Comparison of ENCODE assay signal across 7 cellular contexts in the genomic region with DNA sequence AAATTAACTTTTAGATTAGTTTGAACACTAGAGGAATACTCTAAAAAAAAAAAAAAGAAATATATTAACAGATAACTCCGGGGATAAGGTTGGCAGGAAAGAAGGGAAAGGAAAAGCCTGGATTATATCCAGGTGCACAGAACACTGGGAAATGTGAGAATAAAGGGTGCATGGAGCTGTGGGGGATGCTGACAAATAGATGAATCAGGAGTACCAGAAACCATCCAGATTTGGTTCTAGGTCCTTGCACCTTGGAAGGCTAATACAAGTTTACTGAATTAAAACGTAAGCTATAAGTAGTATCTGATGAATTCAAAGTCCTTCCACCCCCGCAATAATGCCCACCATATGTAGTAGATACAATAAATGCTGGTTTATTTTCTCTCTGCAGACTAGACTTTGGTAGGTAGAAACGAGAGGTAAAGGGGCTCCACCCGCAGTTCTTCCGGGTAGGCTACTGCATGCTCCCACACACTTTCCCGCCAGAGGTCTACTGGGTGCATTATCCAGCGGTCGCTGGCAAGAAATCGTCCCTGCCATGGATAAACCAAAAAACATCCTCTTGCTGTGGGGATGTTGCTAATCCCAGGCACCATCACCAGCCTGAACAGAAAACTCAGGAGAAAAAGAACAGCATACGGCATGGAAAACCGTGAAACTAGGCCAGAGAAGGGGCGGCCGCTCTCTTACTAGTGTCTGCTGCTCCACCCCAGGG. TPM values are rescaled to one million over a fixed set of nuclear protein-coding genes. Genes with fewer than 3 reads are reported as not detected.
DNase-seq lines count a peak whose midpoint lies in the region; ATAC-seq and TF ChIP-seq lines count a peak whose summit lies in the region.

No MANE protein-coding gene starts in this region.

- H3K4me3 Mint-ChIP-seq in activated CD8-positive, alpha-beta T cell treated with anti-CD3 and anti-CD28 coated beads for 36 hours = no peak overlapping the region

- POLR2A ChIA-PET in activated CD8-positive, alpha-beta T cell treated with anti-CD3 and anti-CD28 coated beads for 36 hours (lab: Charles Lee) = interaction anchor here (0.8 to 1.2 kb wide), 2 partner anchors 20 to 28 kb away, joined by 3 read pairs; no protein-coding TSS in a partner anchor

- no peak for ATAC-seq in activated CD8-positive, alpha-beta T cell treated with anti-CD3 and anti-CD28 coated beads for 36 hours

- WGBS in HUES64 = 42% methylated on average over 13 of the region's 14 CpGs
- 39 to 49% methylated on average over 14 of the region's 14 CpGs for WGBS in lower leg skin, 2 donors

- H3K27ac ChIP-seq in HUES64 (ENCODE audit: low read depth, low read length) = no peak overlapping the region
- no peak overlapping the region for H3K27ac ChIP-seq in brain microvascular endothelial cell

- intact Hi-C loops in lower leg skin (cut with DNase I; ENCODE audit: low total_unique reads) = no loop called here
- intact Hi-C loops in activated CD8-positive, alpha-beta T cell treated with anti-CD3 and anti-CD28 coated beads for 36 hours (cut with micrococcal nuclease) = no loop called here

- H3K9me3 ChIP-seq in HUES64 (ENCODE audit: insufficient read depth, low read depth, low read length) = no peaks in the 10 kb centered on the region

- H3K4me1 Mint-ChIP-seq in activated CD8-positive, alpha-beta T cell treated with anti-CD3 and anti-CD28 coated beads for 36 hours (ENCODE audit: low read depth) = peaks cover 8% of the 10 kb centered on the region

- no peak overlapping the region for H3K9ac ChIP-seq in HUES64 (ENCODE audit: low read depth, low read length)

- peaks cover 2% of the 10 kb centered on the region for H3K9me3 Mint-ChIP-seq in activated CD8-positive, alpha-beta T cell treated with anti-CD3 and anti-CD28 coated beads for 36 hours

- no peak for TF ChIP-seq CTCF in brain microvascular endothelial cell (IDR thresholded peaks at IDR 0.05; ENCODE audit: low read depth, low read length, missing control alignments)
- no peak for TF ChIP-seq CTCF in lower leg skin (IDR thresholded peaks at IDR 0.05)
- TF ChIP-seq CTCF in activated CD8-positive, alpha-beta T cell treated with anti-CD3 and anti-CD28 coated beads for 36 hours (IDR thresholded peaks at IDR 0.05) = no peak

- DNase-seq in brain microvascular endothelial cell = no peak
- no peak for DNase-seq in lower leg skin (ENCODE audit: low spot score in 2 of 2)
- DNase-seq in superior temporal gyrus (ENCODE audit: extremely low spot score) = peak; percentile 45
- DNase-seq in GDM1 (lab: John Stamatoyannopoulos, UW) = no peak
- no peak for DNase-seq in GOT3 (lab: John Stamatoyannopoulos, UW)
- no peak for DNase-seq in activated CD8-positive, alpha-beta T cell treated with anti-CD3 and anti-CD28 coated beads for 36 hours

- in situ Hi-C loops in brain microvascular endothelial cell (cut with HindIII; ENCODE audit: low pct_ligation_motif_present, low sequenced_read_pairs) = no loop called here

- H3K4me1 ChIP-seq in HUES64 (ENCODE audit: insufficient read depth, low read length) = 0 out of 2 replicates have a peak, but pooled peaks cover 4% of the 10 kb centered on the region

- H3K27me3 ChIP-seq in HUES64 (ENCODE audit: insufficient read depth, low read length) (peaks cover 64% of the 10 kb centered on the region), brain microvascular endothelial cell (replicated peaks) (no peaks in the 10 kb centered on the region)

- H3K36me3 ChIP-seq in HUES64 (ENCODE audit: insufficient read depth, low read length) (no peaks in the 10 kb centered on the region), brain microvascular endothelial cell (replicated peaks) (no peaks in the 10 kb centered on the region)

- H3K27me3 Mint-ChIP-seq in activated CD8-positive, alpha-beta T cell treated with anti-CD3 and anti-CD28 coated beads for 36 hours = peaks cover 48% of the 10 kb centered on the region

- H3K36me3 Mint-ChIP-seq in activated CD8-positive, alpha-beta T cell treated with anti-CD3 and anti-CD28 coated beads for 36 hours (ENCODE audit: low read depth) = no peaks in the 10 kb centered on the region

- CTCF ChIA-PET in activated CD8-positive, alpha-beta T cell treated with anti-CD3 and anti-CD28 coated beads for 36 hours (lab: Charles Lee) = no interaction called here

- H3K4me3 ChIP-seq in HUES64 (ENCODE audit: low read length) (peak overlapping the region; percentile 63), brain microvascular endothelial cell (ENCODE audit: low read depth, low read length) (peak overlapping the region; percentile 78), lower leg skin (ENCODE audit: low read depth, poor library complexity, severe bottlenecking) (peak overlapping the region; percentile 77)

- TF ChIP-seq POLR2A in lower leg skin (IDR thresholded peaks at IDR 0.05) = no peak

- no peak overlapping the region for H3K27ac Mint-ChIP-seq in activated CD8-positive, alpha-beta T cell treated with anti-CD3 and anti-CD28 coated beads for 36 hours

RNA-seq across cellular contexts. Expression of a gene that starts 1.6 kb away (rescaled TPM):
- 0.95 TPM for polyA plus RNA-seq in HUES64 (2013, experiment 1 of 2)
- polyA plus RNA-seq in HUES64 (2013, experiment 2 of 2) = 1.7 TPM
- 10 to 100 TPM in 1 of 4 donors, 1 to 10 TPM in 3; 5.7 to 12.8 (median 7.8) TPM for total RNA-seq in lower leg skin
- total RNA-seq in activated CD8-positive, alpha-beta T cell treated with anti-CD3 and anti-CD28 coated beads for 36 hours = not detected

RNA-seq across cellular contexts. Expression of a gene that starts 47.0 kb away (rescaled TPM):
- not detected for polyA plus RNA-seq in HUES64 (2013, experiment 1 of 2)
- not detected for polyA plus RNA-seq in HUES64 (2013, experiment 2 of 2)
- 1 to 10 TPM; 1.3 to 3.0 (median 2.2) TPM for total RNA-seq in lower leg skin
- 1 to 10 TPM; 4.8 to 6.0 TPM for total RNA-seq in activated CD8-positive, alpha-beta T cell treated with anti-CD3 and anti-CD28 coated beads for 36 hours

Comparison
In these comparisons a context has a peak if more than half of its experiments do, and no peak if none do; other contexts are left out.
1. RNA of a gene that starts 1.6 kb away (total RNA-seq): 5.7 to 12.8 TPM in lower leg skin; not detected in activated CD8-positive, alpha-beta T cell treated with anti-CD3 and anti-CD28 coated beads for 36 hours; every median in the first group is over 4 times any median in the second.
2. Peak in every context shown above with its lines, with median percentiles within 50 percentile points of each other: H3K4me3 ChIP-seq.